35 cellular contexts compared by ENCODE assay signal in genomic region chr5:17463653-17464052, GRCh38. TPM values are rescaled to one million over a fixed set of nuclear protein-coding genes. Genes with fewer than 3 reads are reported as not detected.
"Had no signal": no experiment of that assay in that cellular context is flagged by ENCODE, and none has a peak within 500 bp of the region (broad histone marks: within the 10 kb centered on the region; RNA-seq: fewer than 3 reads in every experiment).

No MANE protein-coding gene starts in this region.

- H3K4me1 ChIP-seq: colonic mucosa, esophagus squamous epithelium, heart right ventricle, lower lobe of right lung, psoas muscle, spleen, suprapubic skin, transverse colon, upper lobe of right lung, uterus had no signal

- H3K27me3 ChIP-seq: colonic mucosa, esophagus squamous epithelium, heart right ventricle, ovary, spleen, suprapubic skin, transverse colon, upper lobe of right lung, uterus had no signal

- DNase-seq: colonic mucosa; effector memory CD4-positive, alpha-beta T cell; erythroblast; esophagus squamous epithelium; foreskin melanocyte; glutamatergic neuron; heart right ventricle; hypothalamus; left colon; left ventricle myocardium superior; lower lobe of right lung; naive B cell; occipital lobe; ovary; posterior cingulate gyrus; psoas muscle; right cardiac atrium; spleen; stimulated activated CD4-positive, alpha-beta T cell treated with anti-CD3 and anti-CD28 coated beads, Interleukin-4, amount 100 ng/mL, for 1 hour; stimulated activated CD8-positive, alpha-beta memory T cell treated with anti-CD3 and anti-CD28 coated beads, Interleukin-4, amount 100 ng/mL, for 48 hours; stimulated activated naive CD4-positive, alpha-beta T cell; stimulated activated naive CD8-positive, alpha-beta T cell treated with anti-CD3 and anti-CD28 coated beads, Interleukin-15, amount 100 ng/mL, for 72 hours; transverse colon; upper lobe of right lung; uterus had no signal

- H3K27me3 Mint-ChIP-seq: central memory CD8-positive, alpha-beta T cell; natural killer cell treated with Interleukin-12 subunit alpha and Interleukin-12 subunit beta and Interleukin-15 and Interleukin-18, amount 100 ng/mL, for 72 hours; stimulated activated naive CD8-positive, alpha-beta T cell treated with anti-CD3 and anti-CD28 coated beads, Interleukin-15, amount 100 ng/mL, for 72 hours had no signal

- H3K4me1 Mint-ChIP-seq: central memory CD8-positive, alpha-beta T cell; naive B cell; stimulated activated naive CD8-positive, alpha-beta T cell treated with anti-CD3 and anti-CD28 coated beads, Interleukin-15, amount 100 ng/mL, for 72 hours had no signal

- H3K4me3 Mint-ChIP-seq: central memory CD8-positive, alpha-beta T cell; dendritic cell treated with granulocyte-macrophage colony-stimulating factor and Interleukin-4, amounts not matched to agents 40 ng/mL and 50 ng/mL, for 4 days; natural killer cell treated with Interleukin-12 subunit alpha and Interleukin-12 subunit beta and Interleukin-15 and Interleukin-18, amount 100 ng/mL, for 72 hours; stimulated activated naive CD8-positive, alpha-beta T cell treated with anti-CD3 and anti-CD28 coated beads, Interleukin-15, amount 100 ng/mL, for 72 hours had no signal

- H3K36me3 ChIP-seq: colonic mucosa, esophagus squamous epithelium, heart right ventricle, lower lobe of right lung, ovary, spleen, suprapubic skin, transverse colon, upper lobe of right lung, uterus had no signal

- H3K27ac ChIP-seq: colonic mucosa, esophagus squamous epithelium, heart right ventricle, lower lobe of right lung, ovary, psoas muscle, skin epidermis, suprapubic skin, transverse colon, upper lobe of right lung, uterus had no signal

- H3K9me3 ChIP-seq: colonic mucosa, esophagus squamous epithelium, lower lobe of right lung, ovary, psoas muscle, suprapubic skin, transverse colon, upper lobe of right lung, uterus had no signal

- H3K4me3 ChIP-seq: colonic mucosa, esophagus squamous epithelium, heart right ventricle, lower lobe of right lung, ovary, psoas muscle, skin epidermis, spleen, suprapubic skin, transverse colon, upper lobe of right lung, uterus had no signal

- H3K27ac Mint-ChIP-seq: dendritic cell treated with granulocyte-macrophage colony-stimulating factor and Interleukin-4, amounts not matched to agents 40 ng/mL and 50 ng/mL, for 4 days; natural killer cell treated with Interleukin-12 subunit alpha and Interleukin-12 subunit beta and Interleukin-15 and Interleukin-18, amount 100 ng/mL, for 72 hours; stimulated activated naive CD8-positive, alpha-beta T cell treated with anti-CD3 and anti-CD28 coated beads, Interleukin-15, amount 100 ng/mL, for 72 hours had no signal

RNA-seq across cellular contexts. Expression of gene TAF11L2, which starts 34.4 kb away (rescaled TPM):
- total RNA-seq: chondrocyte; colonic mucosa; esophagus squamous epithelium; heart right ventricle; kidney epithelial cell; left colon; left ventricle myocardium superior; lower lobe of right lung; mononuclear cell; natural killer cell treated with Interleukin-12 subunit alpha and Interleukin-12 subunit beta and Interleukin-15 and Interleukin-18, amount 100 ng/mL, for 72 hours; occipital lobe; ovary; psoas muscle; renal cortical epithelial cell; right cardiac atrium; spleen; suprapubic skin; transverse colon; upper lobe of right lung; uterus had no signal
- polyA plus RNA-seq: heart right ventricle, ovary, psoas muscle, right cardiac atrium, spleen had no signal

RNA-seq across cellular contexts. Expression of gene TAF11L3, which starts 54.5 kb away (rescaled TPM):
- total RNA-seq: chondrocyte; colonic mucosa; esophagus squamous epithelium; heart right ventricle; kidney epithelial cell; left colon; left ventricle myocardium superior; lower lobe of right lung; mononuclear cell; natural killer cell treated with Interleukin-12 subunit alpha and Interleukin-12 subunit beta and Interleukin-15 and Interleukin-18, amount 100 ng/mL, for 72 hours; occipital lobe; ovary; psoas muscle; renal cortical epithelial cell; right cardiac atrium; spleen; suprapubic skin; transverse colon; upper lobe of right lung; uterus had no signal
- polyA plus RNA-seq: heart right ventricle, ovary, psoas muscle, right cardiac atrium, spleen, thymus had no signal

RNA-seq across cellular contexts. Expression of gene TAF11L4, which starts 57.9 kb away (rescaled TPM):
- total RNA-seq: chondrocyte; colonic mucosa; esophagus squamous epithelium; heart right ventricle; kidney epithelial cell; left colon; left ventricle myocardium superior; lower lobe of right lung; mononuclear cell; natural killer cell treated with Interleukin-12 subunit alpha and Interleukin-12 subunit beta and Interleukin-15 and Interleukin-18, amount 100 ng/mL, for 72 hours; occipital lobe; ovary; psoas muscle; renal cortical epithelial cell; right cardiac atrium; spleen; suprapubic skin; transverse colon; upper lobe of right lung; uterus had no signal
- polyA plus RNA-seq: heart right ventricle, ovary, psoas muscle, right cardiac atrium, spleen, thymus had no signal
